32 cellular contexts compared by ENCODE assay signal in genomic region chr7:47890606-47891005, GRCh38. TPM values are rescaled to one million over a fixed set of nuclear protein-coding genes. Genes with fewer than 3 reads are reported as not detected.
"Had no signal": no experiment of that assay in that cellular context is flagged by ENCODE, and none has a peak within 500 bp of the region (broad histone marks: within the 10 kb centered on the region; RNA-seq: fewer than 3 reads in every experiment).

No MANE protein-coding gene starts in this region.

- H3K36me3 Mint-ChIP-seq: activated naive CD8-positive, alpha-beta T cell had no signal

- H3K27me3 Mint-ChIP-seq: activated B cell treated with CpG ODN at 0.5 μM for 24 hours; activated CD8-positive, alpha-beta T cell treated with anti-CD3 and anti-CD28 coated beads for 36 hours; activated naive CD8-positive, alpha-beta T cell; activated T-cell treated with anti-CD3 and anti-CD28 coated beads, Interleukin-2, amount 50 U/mL, for 24 hours had no signal

- H3K27ac ChIP-seq: body of pancreas, dorsolateral prefrontal cortex, esophagus squamous epithelium, gastroesophageal sphincter, heart right ventricle, WERI-Rb-1 had no signal

- H3K4me3 ChIP-seq: body of pancreas, dorsolateral prefrontal cortex, esophagus squamous epithelium, gastroesophageal sphincter, heart right ventricle had no signal

- ATAC-seq: activated CD4-positive, CD25-positive, alpha-beta regulatory T cell treated with anti-CD3 and anti-CD28 coated beads, Interleukin-2, amount 50 U/mL, for 24 hours; activated CD8-positive, alpha-beta T cell treated with anti-CD3 and anti-CD28 coated beads for 36 hours; activated T-cell treated with anti-CD3 and anti-CD28 coated beads, Interleukin-2, amount 50 U/mL, for 72 hours; body of pancreas; gastroesophageal sphincter; T-helper 17 cell had no signal

- H3K4me1 Mint-ChIP-seq: activated B cell treated with CpG ODN at 0.5 μM for 24 hours, T-helper 17 cell had no signal

- H3K27me3 ChIP-seq: body of pancreas, dorsolateral prefrontal cortex, esophagus squamous epithelium, gastroesophageal sphincter, heart right ventricle had no signal

- H3K4me1 ChIP-seq: body of pancreas, esophagus squamous epithelium, gastroesophageal sphincter had no signal

- H3K36me3 ChIP-seq: esophagus squamous epithelium, gastroesophageal sphincter, WERI-Rb-1 had no signal

- H3K9me3 ChIP-seq: body of pancreas, esophagus squamous epithelium, gastroesophageal sphincter, heart right ventricle had no signal

- FAIRE-seq: colon had no signal

- H3K9me3 Mint-ChIP-seq: activated B cell treated with CpG ODN at 0.5 μM for 24 hours; activated CD8-positive, alpha-beta T cell treated with anti-CD3 and anti-CD28 coated beads for 36 hours; activated T-cell treated with anti-CD3 and anti-CD28 coated beads, Interleukin-2, amount 50 U/mL, for 24 hours; activated T-cell treated with anti-CD3 and anti-CD28 coated beads, Interleukin-2, amount 50 U/mL, for 72 hours; T-helper 2 cell treated with Interferon-gamma antibody and Interleukin-4, amounts not matched to agents 5 μg/mL and 100 μg/mL, for 36 hours had no signal

- H3K27ac Mint-ChIP-seq: activated B cell treated with CpG ODN at 0.5 μM for 24 hours; activated CD8-positive, alpha-beta T cell treated with anti-CD3 and anti-CD28 coated beads for 36 hours; activated naive CD8-positive, alpha-beta T cell; activated T-cell treated with anti-CD3 and anti-CD28 coated beads, Interleukin-2, amount 50 U/mL, for 24 hours; activated T-cell treated with anti-CD3 and anti-CD28 coated beads, Interleukin-2, amount 50 U/mL, for 72 hours; T-helper 17 cell; T-helper 2 cell treated with Interferon-gamma antibody and Interleukin-4, amounts not matched to agents 5 μg/mL and 100 μg/mL, for 36 hours had no signal

- DNase-seq: activated B cell treated with CpG ODN at 0.5 μM for 24 hours; activated CD4-positive, alpha-beta T cell treated with anti-CD3 and anti-CD28 coated beads for 48 hours; activated CD4-positive, alpha-beta T cell treated with anti-CD3 and anti-CD28 coated beads, Interleukin-2, amount 50 U/mL, for 1 hour; activated CD4-positive, alpha-beta T cell treated with anti-CD3 and anti-CD28 coated beads, Interleukin-2, amount 50 U/mL, for 48 hours; activated CD8-positive, alpha-beta memory T cell treated with anti-CD3 and anti-CD28 coated beads, Interleukin-2, amount 50 U/mL, for 48 hours; activated CD8-positive, alpha-beta T cell treated with anti-CD3 and anti-CD28 coated beads for 36 hours; activated gamma-delta T cell treated with Interleukin-2 at 50 U/mL for 16 hours; activated naive CD4-positive, alpha-beta T cell treated with anti-CD3 and anti-CD28 coated beads, Interleukin-2, amount 50 U/mL, for 16 hours; activated naive CD4-positive, alpha-beta T cell treated with Interleukin-2 at 50 U/mL for 16 hours; activated T-cell treated with anti-CD3 and anti-CD28 coated beads for 4 hours; activated T-cell treated with anti-CD3 and anti-CD28 coated beads, Interleukin-2, amount 50 U/mL, for 24 hours; activated T-cell treated with anti-CD3 and anti-CD28 coated beads, Interleukin-2, amount 50 U/mL, for 72 hours; amniotic stem cell; aorta; body of pancreas; caudate nucleus; cortex of kidney; dorsolateral prefrontal cortex; effector memory CD4-positive, alpha-beta T cell; erythroblast; esophagus squamous epithelium; foreskin melanocyte; heart right ventricle; T-helper 1 cell; T-helper 17 cell; T1000; WERI-Rb-1 had no signal

- H3K4me3 Mint-ChIP-seq: activated B cell treated with CpG ODN at 0.5 μM for 24 hours; activated CD8-positive, alpha-beta T cell treated with anti-CD3 and anti-CD28 coated beads for 36 hours; activated naive CD8-positive, alpha-beta T cell; activated T-cell treated with anti-CD3 and anti-CD28 coated beads, Interleukin-2, amount 50 U/mL, for 24 hours; activated T-cell treated with anti-CD3 and anti-CD28 coated beads, Interleukin-2, amount 50 U/mL, for 72 hours; T-helper 17 cell; T-helper 2 cell treated with Interferon-gamma antibody and Interleukin-4, amounts not matched to agents 5 μg/mL and 100 μg/mL, for 36 hours had no signal

RNA-seq across cellular contexts. Expression of gene PKD1L1, which starts 57.7 kb away (rescaled TPM):
- polyA plus RNA-seq: aorta had no signal
